ENCODE assay signal across 12 cellular contexts in the genomic region with DNA sequence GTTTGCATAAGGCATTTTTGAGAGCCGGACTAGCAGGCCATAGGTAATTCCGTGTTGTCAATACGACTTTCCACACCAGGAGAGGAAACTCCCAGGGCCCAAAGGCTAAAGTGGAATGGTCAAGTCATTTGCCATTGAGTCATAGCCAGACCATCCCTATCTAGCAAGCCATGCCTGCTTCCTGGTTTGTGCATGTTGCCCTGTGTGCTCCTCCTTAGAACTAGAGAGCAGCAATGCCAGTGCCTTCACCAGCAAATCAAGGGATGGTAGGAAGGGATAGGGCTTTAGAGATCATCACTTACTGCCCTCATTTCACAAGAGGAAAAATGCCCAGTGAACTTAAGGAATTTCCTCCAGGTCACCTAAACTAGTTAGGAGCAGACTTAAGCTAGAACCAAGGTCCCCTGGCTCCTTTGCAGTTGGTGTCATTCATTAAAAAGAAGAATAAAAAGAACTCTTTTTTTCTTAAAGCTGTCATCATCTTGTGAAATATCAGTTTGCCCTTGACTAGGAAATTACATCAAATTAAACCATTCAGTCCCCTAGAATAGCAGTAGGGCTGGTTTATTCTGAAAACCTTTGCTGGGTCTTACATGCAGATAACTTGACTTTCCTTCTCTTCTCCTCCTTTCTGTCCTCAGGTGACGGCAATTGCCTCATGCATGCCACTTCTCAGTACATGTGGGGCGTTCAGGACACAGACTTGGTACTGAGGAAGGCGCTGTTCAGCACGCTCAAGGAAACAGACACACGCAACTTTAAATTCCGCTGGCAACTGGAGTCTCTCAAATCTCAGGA. TPM values are rescaled to one million over a fixed set of nuclear protein-coding genes. Genes with fewer than 3 reads are reported as not detected.
DNase-seq lines count a peak whose midpoint lies in the region; ATAC-seq and TF ChIP-seq lines count a peak whose summit lies in the region.
"Had no signal": no experiment of that assay in that cellular context is flagged by ENCODE, and none has a peak within 500 bp of the region (broad histone marks: within the 10 kb centered on the region; RNA-seq: fewer than 3 reads in every experiment).

No MANE protein-coding gene starts in this region.

- H3K9me3 ChIP-seq in CD8-positive, alpha-beta T cell (ENCODE audit: low read length): no peaks in the 10 kb centered on the region
- no peaks in the 10 kb centered on the region for H3K9me3 ChIP-seq in OCI-LY3 (ENCODE audit: insufficient read depth, low read length)
- H3K9me3 ChIP-seq in effector memory CD4-positive, alpha-beta T cell (ENCODE audit: control insufficient read depth, low read length): no peaks in the 10 kb centered on the region
- no peaks in the 10 kb centered on the region for H3K9me3 ChIP-seq in neutrophil
- H3K9me3 ChIP-seq: heart right ventricle, right atrium auricular region had no signal

- no peaks in the 10 kb centered on the region for H3K27me3 ChIP-seq in CD8-positive, alpha-beta T cell (ENCODE audit: insufficient read depth, low read length)
- H3K27me3 ChIP-seq in OCI-LY3 (ENCODE audit: low read depth, low read length): no peaks in the 10 kb centered on the region
- no peaks in the 10 kb centered on the region for H3K27me3 ChIP-seq in effector memory CD4-positive, alpha-beta T cell (replicated peaks; ENCODE audit: control insufficient read depth, insufficient read depth, low read length, poor library complexity, severe bottlenecking)
- no peaks in the 10 kb centered on the region for H3K27me3 ChIP-seq in neutrophil
- H3K27me3 ChIP-seq: heart right ventricle, right atrium auricular region had no signal

- peak overlapping the region; percentile 86 for H3K4me2 ChIP-seq in OCI-LY3 (ENCODE audit: low read length)

- DNase-seq in CD8-positive, alpha-beta T cell: peak in 1 of 7 experiments; percentile 14
- no peak for DNase-seq in effector memory CD4-positive, alpha-beta T cell
- no peak for DNase-seq in NCI-H510A treated with DMSO at 0.1 percent for 48 hours (lab: John Stamatoyannopoulos, UW)
- DNase-seq: amniotic stem cell, heart right ventricle, NCI-H1694 treated with DMSO at 0.1 percent for 48 hours had no signal

- no peak overlapping the region for H2AFZ ChIP-seq in OCI-LY3 (ENCODE audit: low read depth, low read length)

- peak overlapping the region; percentile 11 for H3K4me3 Mint-ChIP-seq in CD8-positive, alpha-beta T cell

- H3K27me3 Mint-ChIP-seq in CD8-positive, alpha-beta T cell (ENCODE audit: low read depth): no peaks in the 10 kb centered on the region

- POLR2A ChIA-PET in CD8-positive, alpha-beta T cell (lab: Charles Lee): no interaction called here

- no peak overlapping the region for H3K27ac Mint-ChIP-seq in CD8-positive, alpha-beta T cell

- intact Hi-C loops in CD8-positive, alpha-beta T cell (cut with DNase I, micrococcal nuclease): loop anchor here in 1 of 2 experiments (5.0 kb wide), 1 partner anchor 68 kb away; no protein-coding TSS in a partner anchor

- no peak overlapping the region for H3K4me3 ChIP-seq in CD8-positive, alpha-beta T cell (ENCODE audit: low read depth, low read length)
- H3K4me3 ChIP-seq in OCI-LY3 (ENCODE audit: low read length) (peak overlapping the region; percentile 87), neutrophil (ENCODE audit: low read depth in 1 of 2, low read length in 1 of 2) (peak overlapping the region; percentile 55 to 99)
- H3K4me3 ChIP-seq in effector memory CD4-positive, alpha-beta T cell (ENCODE audit: insufficient read depth, low read depth, low read length, poor library complexity, severe bottlenecking): peak overlapping the region; percentile 14
- H3K4me3 ChIP-seq: right atrium auricular region had no signal

- H4K20me1 ChIP-seq in OCI-LY3 (ENCODE audit: insufficient read depth, low read length): peaks cover 67% of the 10 kb centered on the region

- no peak for TF ChIP-seq CTCF in CD8-positive, alpha-beta T cell (IDR thresholded peaks at IDR 0.05)
- no peak for TF ChIP-seq CTCF in OCI-LY3 (IDR thresholded peaks at IDR 0.05; ENCODE audit: low read depth, low read length)
- no peak for TF ChIP-seq CTCF in neutrophil (IDR thresholded peaks at IDR 0.05)

- ATAC-seq in CD8-positive, alpha-beta T cell: no peak
- ATAC-seq in HG02759 (IDR thresholded peaks at IDR 0.05; ENCODE audit: unreplicated experiment): no peak
- no peak for ATAC-seq in SK-N-SH treated with all-trans-retinoic acid at 6 μM for 48 hours
- ATAC-seq in GM21717 (IDR thresholded peaks at IDR 0.05; ENCODE audit: unreplicated experiment): no peak

- H3K27ac ChIP-seq in CD8-positive, alpha-beta T cell (ENCODE audit: low read depth, low read length): no peak overlapping the region
- H3K27ac ChIP-seq in OCI-LY3 (ENCODE audit: low read length) (peak overlapping the region; percentile 99), neutrophil (peak overlapping the region; percentile 80)
- H3K27ac ChIP-seq in effector memory CD4-positive, alpha-beta T cell (ENCODE audit: insufficient read depth, low read length, poor library complexity, severe bottlenecking): peak overlapping the region; percentile 99

- H3K9me3 Mint-ChIP-seq in CD8-positive, alpha-beta T cell: no peaks in the 10 kb centered on the region

- peaks cover 60% of the 10 kb centered on the region for H3K36me3 ChIP-seq in CD8-positive, alpha-beta T cell (ENCODE audit: insufficient read depth, low read length)
- H3K36me3 ChIP-seq in OCI-LY3 (replicated peaks; ENCODE audit: low read depth, low read length): peaks cover 93% of the 10 kb centered on the region
- H3K36me3 ChIP-seq in effector memory CD4-positive, alpha-beta T cell (ENCODE audit: control insufficient read depth, insufficient read depth, low read length): peaks cover 100% of the 10 kb centered on the region
- H3K36me3 ChIP-seq in neutrophil: peaks cover 60% of the 10 kb centered on the region

- peak overlapping the region; percentile 72 for H3K9ac ChIP-seq in OCI-LY3 (ENCODE audit: low read length)

- peaks cover 73% of the 10 kb centered on the region for H3K4me1 Mint-ChIP-seq in CD8-positive, alpha-beta T cell (ENCODE audit: low read depth)

- CTCF ChIA-PET in CD8-positive, alpha-beta T cell (lab: Charles Lee): interaction anchor here (0.6 to 6.0 kb wide), 4 partner anchors 22 to 122 kb away, joined by 3 to 44 read pairs (median 4); no protein-coding TSS in a partner anchor

- H3K36me3 Mint-ChIP-seq in CD8-positive, alpha-beta T cell: peaks cover 100% of the 10 kb centered on the region

- H3K79me2 ChIP-seq in OCI-LY3 (ENCODE audit: low read length): peaks cover 100% of the 10 kb centered on the region

- H3K4me1 ChIP-seq in CD8-positive, alpha-beta T cell (ENCODE audit: insufficient read depth, low read length): peaks cover 46% of the 10 kb centered on the region
- H3K4me1 ChIP-seq in OCI-LY3 (ENCODE audit: low read length) (peaks cover 44% of the 10 kb centered on the region), neutrophil (ENCODE audit: control insufficient read depth in 1 of 2, insufficient read depth in 1 of 2, low read depth in 1 of 2, low read length in 1 of 2) (peaks cover 72 to 80% of the 10 kb centered on the region in 2 experiments)
- H3K4me1 ChIP-seq in effector memory CD4-positive, alpha-beta T cell (ENCODE audit: control insufficient read depth, insufficient read depth, low read length, poor library complexity, severe bottlenecking): peaks cover 24% of the 10 kb centered on the region

TF ChIP-seq in SK-N-SH treated with all-trans-retinoic acid at 6 μM for 48 hours, 23 proteins besides CTCF, POLR2A, EP300 and RAD21:
- TF ChIP-seq, protein P1, sequence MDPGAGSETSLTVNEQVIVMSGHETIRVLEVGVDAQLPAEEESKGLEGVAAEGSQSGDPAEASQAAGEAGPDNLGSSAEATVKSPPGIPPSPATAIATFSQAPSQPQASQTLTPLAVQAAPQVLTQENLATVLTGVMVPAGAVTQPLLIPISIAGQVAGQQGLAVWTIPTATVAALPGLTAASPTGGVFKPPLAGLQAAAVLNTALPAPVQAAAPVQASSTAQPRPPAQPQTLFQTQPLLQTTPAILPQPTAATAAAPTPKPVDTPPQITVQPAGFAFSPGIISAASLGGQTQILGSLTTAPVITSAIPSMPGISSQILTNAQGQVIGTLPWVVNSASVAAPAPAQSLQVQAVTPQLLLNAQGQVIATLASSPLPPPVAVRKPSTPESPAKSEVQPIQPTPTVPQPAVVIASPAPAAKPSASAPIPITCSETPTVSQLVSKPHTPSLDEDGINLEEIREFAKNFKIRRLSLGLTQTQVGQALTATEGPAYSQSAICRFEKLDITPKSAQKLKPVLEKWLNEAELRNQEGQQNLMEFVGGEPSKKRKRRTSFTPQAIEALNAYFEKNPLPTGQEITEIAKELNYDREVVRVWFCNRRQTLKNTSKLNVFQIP (CRISPR knock-in tag; IDR thresholded peaks at IDR 0.05; ENCODE audit: borderline replicate concordance, low read depth): no peak
- TF ChIP-seq ZC3H10 (CRISPR knock-in tag; IDR thresholded peaks at IDR 0.05) (no peak), ZNF70 (CRISPR knock-in tag; IDR thresholded peaks at IDR 0.05) (no peak), ESRRG (CRISPR knock-in tag; IDR thresholded peaks at IDR 0.05) (no peak), ZNF8 (CRISPR knock-in tag; IDR thresholded peaks at IDR 0.05) (no peak)
TF ChIP-seq in SK-N-SH treated with all-trans-retinoic acid at 6 μM for 48 hours: peak in this region for 0.

RNA-seq across cellular contexts. Expression of a gene that starts 7.3 kb away (rescaled TPM):
- 1,000 to 10,000 TPM; 3,739 to 3,807 TPM for total RNA-seq in CD8-positive, alpha-beta T cell
